Comparison of ENCODE assay signal across 9 cellular contexts in the genomic region with DNA sequence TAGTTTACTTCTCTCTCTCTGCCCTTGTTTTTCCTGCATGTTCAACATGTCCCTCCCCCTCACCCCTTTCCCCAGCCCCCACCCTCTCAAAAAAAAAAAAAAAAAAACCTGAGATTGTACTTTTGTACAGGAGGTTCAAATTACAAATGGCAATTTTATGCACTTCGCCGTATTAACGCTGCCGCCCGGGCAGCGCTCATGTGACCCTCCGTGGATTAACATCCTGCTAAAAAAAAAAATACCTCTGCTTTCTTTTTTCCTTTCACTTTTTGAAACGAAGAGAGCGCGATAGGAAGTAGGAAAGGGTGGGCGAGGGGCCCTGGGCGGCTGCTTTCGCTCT. TPM values are rescaled to one million over a fixed set of nuclear protein-coding genes. Genes with fewer than 3 reads are reported as not detected.
DNase-seq lines count a peak whose midpoint lies in the region; ATAC-seq, FAIRE-seq and TF ChIP-seq lines count a peak whose summit lies in the region.
"Had no signal": no experiment of that assay in that cellular context is flagged by ENCODE, and none has a peak within 500 bp of the region (broad histone marks: within the 10 kb centered on the region; RNA-seq: fewer than 3 reads in every experiment).

No MANE protein-coding gene starts in this region.

- H3K79me2 ChIP-seq in astrocyte (ENCODE audit: insufficient read depth, low read length) = peaks cover 94% of the 10 kb centered on the region

- no peak for FAIRE-seq in astrocyte (lab: Jason Lieb, UNC)
- FAIRE-seq in D721Med (lab: Jason Lieb, UNC) = no peak
- FAIRE-seq: endometrium had no signal

- H3K27ac ChIP-seq in astrocyte (ENCODE audit: low read depth, low read length) = peak overlapping the region; percentile 86
- H3K27ac ChIP-seq in left lung = peak overlapping the region; percentile 88
- H3K27ac ChIP-seq in thymus (ENCODE audit: low read depth) = peak overlapping the region; percentile 15

- H3K27me3 ChIP-seq in astrocyte (ENCODE audit: insufficient read depth, low read length) (no peaks in the 10 kb centered on the region), left lung (peaks cover 0 to 98% of the 10 kb centered on the region in 2 donors), thymus (ENCODE audit: control insufficient read depth, insufficient read depth) (peaks cover 88% of the 10 kb centered on the region)

- H3K9me3 ChIP-seq in astrocyte (ENCODE audit: insufficient read depth, low read depth, low read length) (no peaks in the 10 kb centered on the region), left lung (no peaks in the 10 kb centered on the region), thymus (ENCODE audit: control insufficient read depth) (peaks cover 2% of the 10 kb centered on the region)

- peaks cover 81% of the 10 kb centered on the region for H3K27me3 Mint-ChIP-seq in activated CD4-positive, alpha-beta T cell treated with anti-CD3 and anti-CD28 coated beads, Interleukin-2, amount 10 ng/mL, durations not matched to agents 24 days and 14 days
- H3K27me3 Mint-ChIP-seq in astrocyte (ENCODE audit: low read depth, unreplicated experiment) = peaks cover 38% of the 10 kb centered on the region

- H3K9me3 Mint-ChIP-seq in activated CD4-positive, alpha-beta T cell treated with anti-CD3 and anti-CD28 coated beads, Interleukin-2, amount 10 ng/mL, durations not matched to agents 24 days and 14 days = peaks cover 10% of the 10 kb centered on the region
- H3K9me3 Mint-ChIP-seq in astrocyte (ENCODE audit: unreplicated experiment) = peaks cover 2% of the 10 kb centered on the region

- WGBS in thymus = 6% methylated on average over 13 of the region's 13 CpGs

- H2AFZ ChIP-seq in astrocyte (ENCODE audit: low read depth, low read length) = no peak overlapping the region

- ATAC-seq in left lung = no peak

- H3K4me3 ChIP-seq in astrocyte (ENCODE audit: insufficient read depth, low read depth, low read length) = peak overlapping the region; percentile 99
- H3K4me3 ChIP-seq in left lung = peak overlapping the region; percentile 48 to 57
- H3K4me3 ChIP-seq in thymus (ENCODE audit: low read length) = peak overlapping the region; percentile 42

- peak overlapping the region; percentile 96 for H3K9ac ChIP-seq in astrocyte (ENCODE audit: low read length)

- H3K4me2 ChIP-seq in astrocyte (ENCODE audit: low read length) = peak overlapping the region; percentile 93

- H4K20me1 ChIP-seq in astrocyte (ENCODE audit: insufficient read depth, low read length) = peaks cover 64% of the 10 kb centered on the region

- peaks cover 6% of the 10 kb centered on the region for H3K4me1 ChIP-seq in astrocyte (ENCODE audit: insufficient read depth, low read length)
- peaks cover 0 to 14% of the 10 kb centered on the region in 2 donors for H3K4me1 ChIP-seq in left lung
- peaks cover 2% of the 10 kb centered on the region for H3K4me1 ChIP-seq in thymus (ENCODE audit: control insufficient read depth, insufficient read depth, low read length)

- TF ChIP-seq CTCF in astrocyte (IDR thresholded peaks at IDR 0.05; ENCODE audit: insufficient read depth, low read depth, low read length) = no peak
- no peak for TF ChIP-seq CTCF in left lung (IDR thresholded peaks at IDR 0.05)
- no peak for TF ChIP-seq CTCF in D721Med (IDR thresholded peaks at IDR 0.05; ENCODE audit: insufficient read depth, missing control alignments)

- peaks cover 8% of the 10 kb centered on the region for H3K36me3 Mint-ChIP-seq in activated CD4-positive, alpha-beta T cell treated with anti-CD3 and anti-CD28 coated beads, Interleukin-2, amount 10 ng/mL, durations not matched to agents 24 days and 14 days (ENCODE audit: low read depth)
- H3K36me3 Mint-ChIP-seq in astrocyte (ENCODE audit: low read depth, unreplicated experiment) = peaks cover 42% of the 10 kb centered on the region

- intact Hi-C loops in activated CD4-positive, alpha-beta T cell treated with anti-CD3 and anti-CD28 coated beads, Interleukin-2, amount 10 ng/mL, durations not matched to agents 24 days and 14 days (cut with micrococcal nuclease) = no loop called here
- intact Hi-C loops in left lung (cut with DNase I) = no loop called here

- H3K4me3 Mint-ChIP-seq in activated CD4-positive, alpha-beta T cell treated with anti-CD3 and anti-CD28 coated beads, Interleukin-2, amount 10 ng/mL, durations not matched to agents 24 days and 14 days = peak overlapping the region; percentile 32
- H3K4me3 Mint-ChIP-seq in astrocyte (ENCODE audit: unreplicated experiment) = peak overlapping the region; percentile 99

- H3K36me3 ChIP-seq in astrocyte (ENCODE audit: insufficient read depth, low read length) = peaks cover 35% of the 10 kb centered on the region
- H3K36me3 ChIP-seq in left lung = peaks cover 0 to 6% of the 10 kb centered on the region in 2 donors
- H3K36me3 ChIP-seq in thymus (ENCODE audit: control insufficient read depth, insufficient read depth) = no peaks in the 10 kb centered on the region

- DNase-seq in activated CD4-positive, alpha-beta T cell treated with anti-CD3 and anti-CD28 coated beads, Interleukin-2, amount 10 ng/mL, durations not matched to agents 24 days and 14 days = no peak
- no peak for DNase-seq in activated CD4-positive, alpha-beta T cell treated with anti-CD3 and anti-CD28 coated beads, Interleukin-2, amount 50 U/mL, for 1 hour
- no peak for DNase-seq in astrocyte (ENCODE audit: low read depth)
- DNase-seq in left lung = no peak
- DNase-seq in amniotic stem cell (lab: John Stamatoyannopoulos, UW) = no peak
- DNase-seq in D721Med (ENCODE audit: insufficient read length, low spot score) = no peak
- DNase-seq in NCI-H2081 treated with DMSO at 0.1 percent for 48 hours (lab: John Stamatoyannopoulos, UW) = no peak

- H3K27ac Mint-ChIP-seq in activated CD4-positive, alpha-beta T cell treated with anti-CD3 and anti-CD28 coated beads, Interleukin-2, amount 10 ng/mL, durations not matched to agents 24 days and 14 days = peak overlapping the region; percentile 59
- peak overlapping the region; percentile 89 for H3K27ac Mint-ChIP-seq in astrocyte (ENCODE audit: unreplicated experiment)

- H3K4me1 Mint-ChIP-seq in activated CD4-positive, alpha-beta T cell treated with anti-CD3 and anti-CD28 coated beads, Interleukin-2, amount 10 ng/mL, durations not matched to agents 24 days and 14 days = peaks cover 6% of the 10 kb centered on the region
- peaks cover 29% of the 10 kb centered on the region for H3K4me1 Mint-ChIP-seq in astrocyte (ENCODE audit: low read depth, unreplicated experiment)

RNA-seq across cellular contexts. Expression of gene NR2F2, which starts 2.3 kb away (rescaled TPM):
- total RNA-seq in activated CD4-positive, alpha-beta T cell treated with anti-CD3 and anti-CD28 coated beads, Interleukin-2, amount 10 ng/mL, durations not matched to agents 24 days and 14 days = not detected in 2 replicates
- 59.0 and 75.8 TPM in 2 replicates for total RNA-seq in astrocyte
- 10 to 100 TPM; 53.4 to 76.0 TPM for total RNA-seq in left lung
- 11.9 TPM for polyA plus RNA-seq in thymus

Comparison
In these comparisons a context has a peak if more than half of its experiments do, and no peak if none do; other contexts are left out.
1. H3K27ac ChIP-seq: peak in every context shown above with its lines; median percentile 88 in left lung; 86 in astrocyte; 15 in thymus.
2. H3K4me3 ChIP-seq: peak in every context shown above with its lines; median percentile 99 in astrocyte; 52 in left lung; 42 in thymus.
3. RNA of gene NR2F2, which starts 2.3 kb away (total RNA-seq): 53.4 to 76.0 TPM in left lung and 59.0 to 75.8 TPM in astrocyte; not detected in activated CD4-positive, alpha-beta T cell treated with anti-CD3 and anti-CD28 coated beads, Interleukin-2, amount 10 ng/mL, durations not matched to agents 24 days and 14 days; every median in the first group is over 10 times any median in the second.